Comparison of ENCODE assay signal across 8 cellular contexts in the genomic region with DNA sequence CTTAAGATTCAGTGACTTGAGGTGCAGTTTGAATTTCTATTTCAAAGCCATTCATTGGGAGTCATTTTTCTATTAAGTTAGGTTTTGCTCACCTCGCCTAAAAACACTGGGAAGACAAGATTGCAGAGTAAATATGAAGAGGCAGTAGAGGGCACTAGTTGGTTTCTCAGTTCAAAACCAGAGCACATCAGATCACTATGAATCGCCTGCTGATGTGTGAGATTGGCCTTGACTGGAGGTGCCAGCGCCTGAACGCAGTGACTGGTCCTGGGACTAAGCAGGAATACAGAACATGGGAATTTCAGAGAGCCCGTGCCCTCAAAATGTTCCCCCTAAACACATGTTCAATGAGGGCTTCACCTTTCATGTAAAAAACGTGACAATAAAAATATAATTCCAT.
A peak's percentile ranks its signal among the peaks of the same experiment; 100 is the strongest.
DNase-seq lines count a peak whose midpoint lies in the region; ATAC-seq and TF ChIP-seq lines count a peak whose summit lies in the region.

No MANE protein-coding gene starts in this region.

- H3K27me3 ChIP-seq in MG63: no peaks in the 10 kb centered on the region
- no peaks in the 10 kb centered on the region for H3K27me3 ChIP-seq in psoas muscle (ENCODE audit: insufficient read depth in 3 of 3, low read length in 2 of 3)

- WGBS in psoas muscle, 3 donors: 32 to 51% (median 34%) methylated on average over 6 of the region's 6 CpGs

- DNase-seq in CD1c-positive myeloid dendritic cell (ENCODE audit: extremely low spot score): peak; percentile 43
- DNase-seq in MG63: peak; percentile 28
- DNase-seq in fibroblast of villous mesenchyme (ENCODE audit: low read depth): peak; percentile 83
- DNase-seq in psoas muscle: peak; percentile 51 to 72
- DNase-seq in DMS79 (lab: John Stamatoyannopoulos, UW): no peak

- peaks cover 48% of the 10 kb centered on the region for H3K4me1 ChIP-seq in psoas muscle

- no peaks in the 10 kb centered on the region for H3K9me3 ChIP-seq in MG63
- no peaks in the 10 kb centered on the region for H3K9me3 ChIP-seq in psoas muscle

- H3K4me3 ChIP-seq in MG63 (no peak overlapping the region), fibroblast of villous mesenchyme (ENCODE audit: low read depth, low read length) (no peak overlapping the region), psoas muscle (no peak overlapping the region)

- intact Hi-C loops in psoas muscle (cut with DNase I): loop anchor here (5.0 kb wide), 4 partner anchors 55 to 260 kb away; no protein-coding TSS in a partner anchor

- TF ChIP-seq CTCF in VCaP (conservative IDR thresholded peaks at IDR 0.05) (peak; percentile 68), fibroblast of villous mesenchyme (IDR thresholded peaks at IDR 0.05; ENCODE audit: insufficient read depth, low read depth, low read length) (peak; percentile 47), psoas muscle (IDR thresholded peaks at IDR 0.05) (peak; percentile 51)

- peak overlapping the region; percentile 46 for H3K27ac ChIP-seq in VCaP
- peak overlapping the region; percentile 42 for H3K27ac ChIP-seq in psoas muscle

- H3K36me3 ChIP-seq in MG63 (no peaks in the 10 kb centered on the region), psoas muscle (ENCODE audit: insufficient read depth in 1 of 2, low read depth in 1 of 2) (no peaks in the 10 kb centered on the region)

- peak; percentile 73 for ATAC-seq in GM19025 (IDR thresholded peaks at IDR 0.05; ENCODE audit: low read depth, unreplicated experiment)
- ATAC-seq in psoas muscle: peak; percentile 80 to 90 (median 84)
- no peak for ATAC-seq in GM18519 (IDR thresholded peaks at IDR 0.05; ENCODE audit: low FRiP score, unreplicated experiment)
